In genomic region chr6:161722394-161722793, GRCh38 we compare ENCODE assay signal across 29 cellular contexts.
"Had no signal": no experiment of that assay in that cellular context is flagged by ENCODE, and none has a peak within 500 bp of the region (broad histone marks: within the 10 kb centered on the region; RNA-seq: fewer than 3 reads in every experiment).

No MANE protein-coding gene starts in this region.

- FAIRE-seq: colon, endometrium, endothelial cell of umbilical vein, frontal cortex had no signal

- H3K4me3 ChIP-seq: colonic mucosa, coronary artery, dorsolateral prefrontal cortex, esophagus muscularis mucosa, esophagus squamous epithelium, gastrocnemius medialis, gastroesophageal sphincter, heart left ventricle, heart right ventricle had no signal

- ATAC-seq: effector memory CD8-positive, alpha-beta T cell; esophagus mucosa; foreskin keratinocyte; gastrocnemius medialis; gastroesophageal sphincter; heart left ventricle; heart right ventricle had no signal

- H3K27ac Mint-ChIP-seq: dendritic cell treated with granulocyte-macrophage colony-stimulating factor and Interleukin-4, amounts not matched to agents 40 ng/mL and 50 ng/mL, for 4 days; effector memory CD8-positive, alpha-beta T cell; endodermal cell had no signal

- H3K27me3 ChIP-seq: colonic mucosa, dorsolateral prefrontal cortex, esophagus muscularis mucosa, esophagus squamous epithelium, foreskin keratinocyte, gastrocnemius medialis, gastroesophageal sphincter, heart left ventricle, heart right ventricle had no signal

- H3K36me3 ChIP-seq: colonic mucosa, esophagus muscularis mucosa, esophagus squamous epithelium, gastrocnemius medialis, gastroesophageal sphincter, heart left ventricle, heart right ventricle had no signal

- H3K9me3 ChIP-seq: colonic mucosa, esophagus muscularis mucosa, esophagus squamous epithelium, gastrocnemius medialis, gastroesophageal sphincter, heart left ventricle, heart right ventricle had no signal

- H3K4me3 Mint-ChIP-seq: dendritic cell treated with granulocyte-macrophage colony-stimulating factor and Interleukin-4, amounts not matched to agents 40 ng/mL and 50 ng/mL, for 4 days; effector memory CD8-positive, alpha-beta T cell; endodermal cell had no signal

- H3K27me3 Mint-ChIP-seq: dendritic cell treated with granulocyte-macrophage colony-stimulating factor and Interleukin-4, amounts not matched to agents 40 ng/mL and 50 ng/mL, for 4 days had no signal

- H3K27ac ChIP-seq: colonic mucosa, coronary artery, dorsolateral prefrontal cortex, epithelial cell of prostate, esophagus muscularis mucosa, esophagus squamous epithelium, foreskin keratinocyte, gastrocnemius medialis, gastroesophageal sphincter, heart left ventricle, heart right ventricle had no signal

- H3K4me1 ChIP-seq: colonic mucosa, esophagus muscularis mucosa, esophagus squamous epithelium, foreskin keratinocyte, gastrocnemius medialis, gastroesophageal sphincter, heart left ventricle, heart right ventricle had no signal

- DNase-seq: colonic mucosa; cortex of kidney; dermis blood vessel endothelial cell; dorsolateral prefrontal cortex; effector CD4-positive, alpha-beta T cell; effector CD8-positive, alpha-beta T cell; effector memory CD4-positive, alpha-beta T cell; effector memory CD8-positive, alpha-beta T cell; endodermal cell; erythroblast; esophagus squamous epithelium; foreskin fibroblast; foreskin keratinocyte; foreskin melanocyte; gastrocnemius medialis; glutamatergic neuron; head of caudate nucleus; heart left ventricle; heart right ventricle had no signal
